ENCODE assay signal across 1 cellular context in genomic region chr20:32440069-32440757, GRCh38.
TF ChIP-seq lines count a peak whose summit lies in the region.

No MANE protein-coding gene starts in this region.

TF ChIP-seq in SK-N-SH, 30 proteins besides CTCF, POLR2A, EP300 and RAD21:
- TF ChIP-seq JUND (IDR thresholded peaks at IDR 0.05) = no peak
- no peak for TF ChIP-seq GATA2 (CRISPR knock-in tag; IDR thresholded peaks at IDR 0.05)
- TF ChIP-seq USF1 (IDR thresholded peaks at IDR 0.05; ENCODE audit: borderline replicate concordance, low read depth) = no peak
- no peak for TF ChIP-seq MXI1 (IDR thresholded peaks at IDR 0.05; ENCODE audit: low read depth, low read length)
- TF ChIP-seq SIN3A (IDR thresholded peaks at IDR 0.05; ENCODE audit: borderline replicate concordance, low read depth, low read length) = no peak
- TF ChIP-seq FOXM1 (IDR thresholded peaks at IDR 0.05; ENCODE audit: low read depth) = no peak
- TF ChIP-seq POLR2AphosphoS5 (IDR thresholded peaks at IDR 0.05; ENCODE audit: low read depth, low read length) = no peak
- TF ChIP-seq, protein P1, sequence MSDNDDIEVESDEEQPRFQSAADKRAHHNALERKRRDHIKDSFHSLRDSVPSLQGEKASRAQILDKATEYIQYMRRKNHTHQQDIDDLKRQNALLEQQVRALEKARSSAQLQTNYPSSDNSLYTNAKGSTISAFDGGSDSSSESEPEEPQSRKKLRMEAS (IDR thresholded peaks at IDR 0.05; ENCODE audit: low read depth) = no peak
- TF ChIP-seq, protein P2, sequence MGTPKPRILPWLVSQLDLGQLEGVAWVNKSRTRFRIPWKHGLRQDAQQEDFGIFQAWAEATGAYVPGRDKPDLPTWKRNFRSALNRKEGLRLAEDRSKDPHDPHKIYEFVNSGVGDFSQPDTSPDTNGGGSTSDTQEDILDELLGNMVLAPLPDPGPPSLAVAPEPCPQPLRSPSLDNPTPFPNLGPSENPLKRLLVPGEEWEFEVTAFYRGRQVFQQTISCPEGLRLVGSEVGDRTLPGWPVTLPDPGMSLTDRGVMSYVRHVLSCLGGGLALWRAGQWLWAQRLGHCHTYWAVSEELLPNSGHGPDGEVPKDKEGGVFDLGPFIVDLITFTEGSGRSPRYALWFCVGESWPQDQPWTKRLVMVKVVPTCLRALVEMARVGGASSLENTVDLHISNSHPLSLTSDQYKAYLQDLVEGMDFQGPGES (IDR thresholded peaks at IDR 0.05; ENCODE audit: low read depth, low read length) = no peak
- no peak for TF ChIP-seq TEAD4 (IDR thresholded peaks at IDR 0.05; ENCODE audit: borderline replicate concordance, insufficient read depth)
- no peak for TF ChIP-seq NFIC (IDR thresholded peaks at IDR 0.05; ENCODE audit: borderline replicate concordance)
- no peak for TF ChIP-seq SMC3 (IDR thresholded peaks at IDR 0.05; ENCODE audit: low read depth, low read length)
- no peak for TF ChIP-seq ZBTB33 (IDR thresholded peaks at IDR 0.05; ENCODE audit: borderline replicate concordance, low read depth)
